Comparison of ENCODE assay signal across 8 cellular contexts in the genomic region with DNA sequence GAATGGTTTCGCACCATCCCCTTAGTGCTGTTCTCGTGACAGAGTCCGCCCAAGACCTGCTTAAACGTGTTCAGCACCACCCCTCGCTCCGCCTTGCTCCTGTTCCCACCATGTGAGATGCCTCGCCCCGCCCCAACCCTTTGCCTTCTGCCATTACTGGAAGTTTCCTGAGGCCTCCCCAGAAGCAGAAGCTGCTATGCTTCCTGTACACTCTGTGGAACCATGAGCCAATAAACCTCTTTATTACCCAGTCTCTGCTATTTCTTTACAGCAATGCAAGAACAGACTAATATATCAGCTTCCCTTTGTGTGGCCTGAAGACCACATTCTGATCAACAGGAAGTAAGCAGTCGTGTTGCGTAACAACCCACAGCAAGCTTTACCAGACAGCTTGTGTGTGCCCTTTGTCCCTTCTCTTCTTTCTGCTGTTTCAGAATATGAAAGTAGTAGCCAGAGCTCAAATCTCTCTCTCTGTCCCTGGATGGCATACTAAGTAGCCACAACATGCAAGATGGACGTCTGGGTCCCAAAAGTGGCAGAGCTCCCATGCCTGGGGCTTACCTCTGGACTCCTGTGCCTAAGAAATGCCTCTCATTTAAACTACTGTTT. TPM values are rescaled to one million over a fixed set of nuclear protein-coding genes. Genes with fewer than 3 reads are reported as not detected.
DNase-seq lines count a peak whose midpoint lies in the region; ATAC-seq lines count a peak whose summit lies in the region.

No MANE protein-coding gene starts in this region.

- H3K27me3 Mint-ChIP-seq in T-cell (no peaks in the 10 kb centered on the region), immature natural killer cell (ENCODE audit: low read depth in 3 of 3) (peaks cover 9 to 15% (median 15%) of the 10 kb centered on the region in 3 donors)

- ATAC-seq in HG02981 (IDR thresholded peaks at IDR 0.05; ENCODE audit: unreplicated experiment) = peak; percentile 91
- ATAC-seq in T-cell (replicated peaks in 1 of 4) = peak; percentile 74 to 80 (median 78)

- CTCF ChIA-PET in T-cell (lab: Charles Lee) = interaction anchor here (0.5 to 5.2 kb wide), 10 partner anchors 13 to 395 kb away, joined by 3 to 54 read pairs (median 6); a partner anchor contains a TSS

- peaks cover 61 to 65% (median 63%) of the 10 kb centered on the region in 3 donors for H3K4me1 Mint-ChIP-seq in T-cell
- H3K4me1 Mint-ChIP-seq in immature natural killer cell = peaks cover 81 to 97% of the 10 kb centered on the region in 2 donors

- POLR2A ChIA-PET in T-cell (lab: Charles Lee) = interaction anchor here (0.5 to 3.8 kb wide), 12 partner anchors 13 to 683 kb away, joined by 3 to 45 read pairs (median 6); a partner anchor contains a TSS

- peak overlapping the region; percentile 99 for H3K27ac Mint-ChIP-seq in T-cell
- H3K27ac Mint-ChIP-seq in immature natural killer cell = peak overlapping the region; percentile 97 to 100 (median 98)

- H3K9me3 Mint-ChIP-seq in T-cell = peaks cover 0 to 6% (median 6%) of the 10 kb centered on the region in 3 donors
- peaks cover 0 to 2% (median 0%) of the 10 kb centered on the region in 6 donors for H3K9me3 Mint-ChIP-seq in immature natural killer cell

- H3K4me3 Mint-ChIP-seq in T-cell = peak overlapping the region; percentile 49 to 75 (median 66)
- H3K4me3 Mint-ChIP-seq in immature natural killer cell = peak overlapping the region; percentile 73 to 90 (median 84)

- H3K36me3 Mint-ChIP-seq in T-cell (peaks cover 38% of the 10 kb centered on the region), immature natural killer cell (peaks cover 17 to 36% (median 34%) of the 10 kb centered on the region in 3 donors)

- DNase-seq in AML-193 (lab: John Stamatoyannopoulos, UW) (peak; percentile 97 to 98), T-cell (peak; percentile 53 to 84 (median 75)), amniotic epithelial cell (ENCODE audit: low read depth) (peak; percentile 92), immature natural killer cell (peak; percentile 85 to 89 (median 87)), mesenteric fat pad (ENCODE audit: low spot score) (no peak), NCI-H69 (lab: John Stamatoyannopoulos, UW) (no peak)
- DNase-seq in stimulated activated CD4-positive, alpha-beta T cell treated with anti-CD3 and anti-CD28 coated beads, Interleukin-15, amount 100 ng/mL, for 24 hours = peak; percentile 66

RNA-seq across cellular contexts. Expression of a gene that starts 14.1 kb away (rescaled TPM):
- 10 to 100 TPM; 11.0 to 20.2 (median 16.0) TPM for total RNA-seq in T-cell
- 100 to 1,000 TPM in 2 of 3 donors, 10 to 100 TPM in 1; 80.4 to 142 (median 108) TPM for polyA plus RNA-seq in immature natural killer cell
- total RNA-seq in mesenteric fat pad = 3.3 TPM

RNA-seq across cellular contexts. Expression of a gene that starts 45.3 kb away (rescaled TPM):
- total RNA-seq in T-cell (100 to 1,000 TPM; 109 to 130 (median 110) TPM), mesenteric fat pad (32.0 TPM)
- polyA plus RNA-seq in immature natural killer cell = 10 to 100 TPM; 11.1 to 36.1 (median 16.5) TPM

Comparison
In these comparisons a context has a peak if more than half of its experiments do, and no peak if none do; other contexts are left out.
1. DNase-seq: peak in AML-193 (2 of 2), T-cell (34 of 34), amniotic epithelial cell (single experiment), immature natural killer cell (3 of 3) and stimulated activated CD4-positive, alpha-beta T cell treated with anti-CD3 and anti-CD28 coated beads, Interleukin-15, amount 100 ng/mL, for 24 hours (single experiment); none in mesenteric fat pad (single experiment) and NCI-H69 (single experiment).